ENCODE assay signal across 9 cellular contexts in the genomic region with DNA sequence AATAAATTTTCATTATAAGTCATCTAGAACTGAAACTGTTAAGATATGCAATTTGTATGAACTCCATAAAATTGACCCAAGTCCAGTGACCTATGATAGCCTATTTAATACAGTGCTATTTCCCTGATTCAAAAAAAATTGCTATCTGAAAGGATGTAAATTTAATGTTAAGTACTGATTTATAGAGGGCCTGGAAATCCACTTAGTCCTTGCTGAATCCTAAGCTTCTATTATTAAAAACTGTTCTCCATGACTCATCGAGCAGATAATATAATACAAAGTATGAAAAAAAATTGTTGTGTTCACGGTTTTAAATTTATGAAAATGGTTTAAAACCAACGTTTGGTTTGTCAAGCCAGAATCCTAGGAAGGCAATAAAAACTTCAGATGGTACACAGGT.
"Had no signal": no experiment of that assay in that cellular context is flagged by ENCODE, and none has a peak within 500 bp of the region (broad histone marks: within the 10 kb centered on the region; RNA-seq: fewer than 3 reads in every experiment).

No MANE protein-coding gene starts in this region.

- H3K4me2 ChIP-seq: GM23338 had no signal

- H3K9ac ChIP-seq: GM23248 had no signal

- ATAC-seq: GM23338, HCT116 had no signal

- H3K4me3 ChIP-seq: GM23248, GM23338, HAP-1 had no signal

- H3K4me1 ChIP-seq: HAP-1 had no signal

- H3K9me3 ChIP-seq: HAP-1 had no signal

- H3K27ac ChIP-seq: GM23248 had no signal

- DNase-seq: GM23248, GOT3, H7, H9, HCEC 1CT, HFFc6 had no signal

- H3K36me3 ChIP-seq: HAP-1 had no signal

- H2AFZ ChIP-seq: GM23248, GM23338 had no signal
